25 cellular contexts compared by ENCODE assay signal in genomic region chr3:184001761-184002160, GRCh38. TPM values are rescaled to one million over a fixed set of nuclear protein-coding genes. Genes with fewer than 3 reads are reported as not detected.
DNase-seq lines count a peak whose midpoint lies in the region; ATAC-seq and TF ChIP-seq lines count a peak whose summit lies in the region.
"Had no signal": no experiment of that assay in that cellular context is flagged by ENCODE, and none has a peak within 500 bp of the region (broad histone marks: within the 10 kb centered on the region; RNA-seq: fewer than 3 reads in every experiment).

No MANE protein-coding gene starts in this region.

- intact Hi-C loops in left ventricle myocardium inferior (cut with micrococcal nuclease), result no loop called here
- intact Hi-C loops in heart left ventricle (cut with DNase I), result no loop called here
- intact Hi-C loops in esophagus squamous epithelium (cut with DNase I), result no loop called here

- no peaks in the 10 kb centered on the region for H3K27me3 Mint-ChIP-seq in H9 (ENCODE audit: low read depth)
- H3K27me3 Mint-ChIP-seq: CD4-positive, CD25-positive, alpha-beta regulatory T cell; IgD-negative memory B cell had no signal

- in situ Hi-C loops in G401 (cut with HindIII; ENCODE audit: low sequenced_read_pairs), result no loop called here

- H3K9me3 ChIP-seq in left ventricle myocardium inferior (replicated peaks) (no peaks in the 10 kb centered on the region), heart left ventricle (no peaks in the 10 kb centered on the region), esophagus squamous epithelium (no peaks in the 10 kb centered on the region), trophoblast cell (ENCODE audit: insufficient read depth, low read depth, low read length) (no peaks in the 10 kb centered on the region), H9 (ENCODE audit: control insufficient read depth, low read depth, low read length) (no peaks in the 10 kb centered on the region)
- H3K9me3 ChIP-seq: BLaER1, SJSA1 had no signal

- no peak overlapping the region for H2BK12ac ChIP-seq in trophoblast cell (ENCODE audit: low read length)
- no peak overlapping the region for H2BK12ac ChIP-seq in H9 (ENCODE audit: insufficient read length, low read depth, low read length)

- peaks cover 4% of the 10 kb centered on the region for H3K36me3 ChIP-seq in left ventricle myocardium inferior
- H3K36me3 ChIP-seq in heart left ventricle, result peaks cover 0 to 20% (median 8%) of the 10 kb centered on the region in 9 donors
- H3K36me3 ChIP-seq in esophagus squamous epithelium, result peaks cover 0 to 11% (median 0%) of the 10 kb centered on the region in 3 donors
- H3K36me3 ChIP-seq in trophoblast cell (ENCODE audit: control insufficient read depth in 1 of 2, insufficient read depth in 2 of 2, low read length in 2 of 2), result peaks cover 2 to 5% of the 10 kb centered on the region in 2 experiments
- H3K36me3 ChIP-seq: SJSA1 had no signal

- no peak overlapping the region for H3K4me3 Mint-ChIP-seq in H9
- H3K4me3 Mint-ChIP-seq: CD4-positive, CD25-positive, alpha-beta regulatory T cell; IgD-negative memory B cell had no signal

- H3K9me3 Mint-ChIP-seq in H9, result no peaks in the 10 kb centered on the region
- H3K9me3 Mint-ChIP-seq: CD4-positive, CD25-positive, alpha-beta regulatory T cell; IgD-negative memory B cell had no signal

- no peak overlapping the region for H4K91ac ChIP-seq in trophoblast cell (ENCODE audit: low read depth, low read length)
- H4K91ac ChIP-seq in H9 (ENCODE audit: insufficient read length, low read depth, low read length), result no peak overlapping the region

- H3K4me2 ChIP-seq in trophoblast cell (ENCODE audit: low read length) (no peak overlapping the region), H9 (ENCODE audit: insufficient read depth, insufficient read length, low read length) (no peak overlapping the region)
- H3K4me2 ChIP-seq: BLaER1 had no signal

- H2AFZ ChIP-seq in trophoblast cell (ENCODE audit: insufficient read depth, low read length, poor library complexity) (no peak overlapping the region), H9 (ENCODE audit: low read length) (no peak overlapping the region)
- H2AFZ ChIP-seq: GM23248 had no signal

- H3K9ac ChIP-seq in trophoblast cell (ENCODE audit: low read length), result no peak overlapping the region
- no peak overlapping the region for H3K9ac ChIP-seq in H9 (ENCODE audit: extremely low read depth, insufficient read length, low read length)
- H3K9ac ChIP-seq: BLaER1, GM23248 had no signal

- H3K27ac ChIP-seq in left ventricle myocardium inferior (replicated peaks) (peak overlapping the region; percentile 69), heart left ventricle (peak overlapping the region in 6 of 12 donors; percentile 27 to 63 (median 50)), esophagus squamous epithelium (peak overlapping the region in 3 of 4 donors; percentile 73 to 83 (median 74)), trophoblast cell (ENCODE audit: low read depth, low read length) (no peak overlapping the region), H9 (ENCODE audit: insufficient read length, low read depth, low read length) (no peak overlapping the region)
- H3K27ac ChIP-seq: BLaER1, GM23248, SJSA1 had no signal

- H3K79me2 ChIP-seq in trophoblast cell (ENCODE audit: control insufficient read depth, insufficient read depth, low read length, poor library complexity), result no peaks in the 10 kb centered on the region
- H3K79me2 ChIP-seq in H9 (ENCODE audit: insufficient read depth, low read length), result no peaks in the 10 kb centered on the region

- no peak for ATAC-seq in heart left ventricle
- ATAC-seq in GM21825 (IDR thresholded peaks at IDR 0.05; ENCODE audit: unreplicated experiment), result no peak
- ATAC-seq: PC-3 had no signal

- H3K36me3 Mint-ChIP-seq in H9 (ENCODE audit: insufficient read depth in 1 of 3, low read depth in 3 of 3), result peaks cover 0 to 11% (median 0%) of the 10 kb centered on the region in 3 experiments; a peak in 4 of 7 replicates
- H3K36me3 Mint-ChIP-seq: IgD-negative memory B cell had no signal

- H3K4ac ChIP-seq in trophoblast cell (ENCODE audit: low read depth, low read length) (peak overlapping the region; percentile 67), H9 (ENCODE audit: low read depth, low read length) (no peak overlapping the region)

- no peak overlapping the region for H2BK15ac ChIP-seq in H9 (ENCODE audit: low read depth, low read length)

- H3K4me1 ChIP-seq in left ventricle myocardium inferior, result peaks cover 71% of the 10 kb centered on the region
- peaks cover 0 to 74% (median 42%) of the 10 kb centered on the region in 12 donors for H3K4me1 ChIP-seq in heart left ventricle
- peaks cover 31 to 82% (median 39%) of the 10 kb centered on the region in 3 donors for H3K4me1 ChIP-seq in esophagus squamous epithelium
- H3K4me1 ChIP-seq in trophoblast cell (ENCODE audit: control insufficient read depth in 1 of 2, insufficient read depth in 2 of 2, low read length in 2 of 2), result peaks cover 6 to 10% of the 10 kb centered on the region in 2 experiments
- H3K4me1 ChIP-seq in H9 (ENCODE audit: insufficient read depth, low read length), result no peaks in the 10 kb centered on the region
- H3K4me1 ChIP-seq: BLaER1 had no signal

- H3K4me3 ChIP-seq in left ventricle myocardium inferior (no peak overlapping the region), heart left ventricle (no peak overlapping the region), esophagus squamous epithelium (no peak overlapping the region), trophoblast cell (ENCODE audit: low read depth, low read length) (no peak overlapping the region)
- H3K4me3 ChIP-seq: BLaER1, GM23248, SJSA1 had no signal

- no peak overlapping the region for H3K56ac ChIP-seq in H9 (ENCODE audit: insufficient read length, low read depth, low read length)

- H2AK5ac ChIP-seq in trophoblast cell (ENCODE audit: low read length) (no peak overlapping the region), H9 (ENCODE audit: insufficient read length, low read length) (no peak overlapping the region)

- no peak overlapping the region for H4K12ac ChIP-seq in trophoblast cell (ENCODE audit: low read depth, low read length)

- H3K79me1 ChIP-seq in trophoblast cell (ENCODE audit: low read length) (peaks cover 2% of the 10 kb centered on the region), H9 (ENCODE audit: insufficient read depth, low read depth, low read length, poor library complexity, severe bottlenecking) (no peaks in the 10 kb centered on the region)

- no peak overlapping the region for H2BK20ac ChIP-seq in H9 (ENCODE audit: low read depth, low read length, poor library complexity, severe bottlenecking)

- H3K18ac ChIP-seq in trophoblast cell (ENCODE audit: low read length), result no peak overlapping the region
- no peak overlapping the region for H3K18ac ChIP-seq in H9 (ENCODE audit: insufficient read length, low read depth, low read length)

- DNase-seq in left ventricle myocardium inferior (no peak), heart left ventricle (no peak), esophagus squamous epithelium (lab: John Stamatoyannopoulos, UW) (no peak), trophoblast cell (peak in 1 of 2 donors; percentile 54), H9 (no peak), G401 (ENCODE audit: low spot score) (no peak)
- DNase-seq: CD4-positive, CD25-positive, alpha-beta regulatory T cell; GM23248; H7; NCI-H1048; NCI-H1417; NCI-H1694; NCI-H2029 treated with DMSO at 0.1 percent for 48 hours; NCI-H446 treated with DMSO at 0.1 percent for 48 hours; NCI-H526; NCI-H82; NK-92 treated with Interleukin-12 subunit alpha and Interleukin-12 subunit beta, amount 100 ng/mL, for 24 hours; PC-3 had no signal

- H2BK5ac ChIP-seq in trophoblast cell (ENCODE audit: low read depth, low read length, poor library complexity) (no peak overlapping the region), H9 (ENCODE audit: insufficient read length, low read length) (no peak overlapping the region)

- H3T11ph ChIP-seq in H9 (ENCODE audit: low read length), result no peak overlapping the region

- H4K8ac ChIP-seq in trophoblast cell (ENCODE audit: low read depth, low read length) (no peak overlapping the region), H9 (replicated peaks; ENCODE audit: insufficient read length, low read depth, low read length) (no peak overlapping the region)

- H3K27ac Mint-ChIP-seq in H9, result peak overlapping the region in 1 of 3 experiments; percentile 81; a peak in 3 of 7 replicates
- H3K27ac Mint-ChIP-seq: CD4-positive, CD25-positive, alpha-beta regulatory T cell; IgD-negative memory B cell had no signal

- TF ChIP-seq CTCF in left ventricle myocardium inferior (IDR thresholded peaks at IDR 0.05; ENCODE audit: borderline replicate concordance), result no peak
- TF ChIP-seq CTCF in heart left ventricle (IDR thresholded peaks at IDR 0.05), result no peak
- no peak for TF ChIP-seq CTCF in esophagus squamous epithelium (IDR thresholded peaks at IDR 0.05)
- TF ChIP-seq CTCF in H9 (conservative IDR thresholded peaks at IDR 0.05), result no peak

- no peaks in the 10 kb centered on the region for H3K23me2 ChIP-seq in H9 (ENCODE audit: insufficient read length, low read depth, low read length, poor library complexity, severe bottlenecking)

- H3K27me3 ChIP-seq in left ventricle myocardium inferior (ENCODE audit: low read depth) (no peaks in the 10 kb centered on the region), heart left ventricle (no peaks in the 10 kb centered on the region), esophagus squamous epithelium (no peaks in the 10 kb centered on the region), trophoblast cell (ENCODE audit: insufficient read depth, low read length) (no peaks in the 10 kb centered on the region), H9 (ENCODE audit: insufficient read depth, low read length) (no peaks in the 10 kb centered on the region)
- H3K27me3 ChIP-seq: BLaER1, SJSA1 had no signal

- H3K23ac ChIP-seq in trophoblast cell (ENCODE audit: low read length) (no peak overlapping the region), H9 (ENCODE audit: insufficient read length, low read depth, low read length) (no peak overlapping the region)

- no peak overlapping the region for H2BK120ac ChIP-seq in trophoblast cell (ENCODE audit: insufficient read depth, low read length, poor library complexity)
- H2BK120ac ChIP-seq in H9 (ENCODE audit: low read depth, low read length, poor library complexity, severe bottlenecking), result no peak overlapping the region

- no peaks in the 10 kb centered on the region for H4K20me1 ChIP-seq in H9 (ENCODE audit: control insufficient read depth, insufficient read depth, insufficient read length)

- TF ChIP-seq POLR2A in heart left ventricle (IDR thresholded peaks at IDR 0.05) (no peak), esophagus squamous epithelium (IDR thresholded peaks at IDR 0.05) (no peak)

- 56 to 68% (median 62%) methylated on average over 3 of the region's 3 CpGs for WGBS in heart left ventricle, 4 donors
- WGBS in esophagus squamous epithelium, 2 donors, result 59 to 77% methylated on average over 3 of the region's 3 CpGs
- no CpG with 5 or more reads among the region's 3 CpGs for WGBS in trophoblast cell (ENCODE audit: extremely low coverage, insufficient coverage, insufficient read length)
- WGBS in H9 (ENCODE audit: extremely low coverage, insufficient read length, low lambda C conversion rate), result no CpG with 5 or more reads among the region's 3 CpGs

- peaks cover 10% of the 10 kb centered on the region in 2 experiments for H3K4me1 Mint-ChIP-seq in H9

- H4K5ac ChIP-seq in H9 (ENCODE audit: insufficient read length, low read depth, low read length), result no peak overlapping the region

- H3K14ac ChIP-seq in trophoblast cell (ENCODE audit: low read length), result no peak overlapping the region
- no peak overlapping the region for H3K14ac ChIP-seq in H9 (ENCODE audit: insufficient read depth, low read length)

RNA-seq across cellular contexts. Expression of gene ABCC5, which starts 15.9 kb away (rescaled TPM):
- 49.4 TPM for total RNA-seq in left ventricle myocardium inferior
- total RNA-seq in heart left ventricle, result 10 to 100 TPM; 20.8 to 61.7 (median 34.3) TPM
- polyA plus RNA-seq in heart left ventricle, result 10 to 100 TPM; 16.4 to 30.9 TPM
- 10 to 100 TPM; 34.3 to 50.2 (median 40.4) TPM for total RNA-seq in esophagus squamous epithelium
- polyA plus RNA-seq in trophoblast cell (2013), result 24.7 and 25.4 TPM in 2 replicates
- total RNA-seq in H9 (2021), result 32.5 and 37.6 TPM in 2 replicates
- total RNA-seq in G401 (2014; rRNA removed; shearing (Covaris generic)), result 7.4 and 8.6 TPM in 2 replicates

RNA-seq across cellular contexts. Expression of gene HTR3D, which starts 29.8 kb away (rescaled TPM):
- not detected for total RNA-seq in left ventricle myocardium inferior
- total RNA-seq in heart left ventricle, result not detected
- polyA plus RNA-seq in heart left ventricle, result not detected
- total RNA-seq in esophagus squamous epithelium, result not detected
- not detected in 2 replicates for polyA plus RNA-seq in trophoblast cell (2013)
- total RNA-seq in H9 (2021), result not detected in 2 replicates
- not detected in 2 replicates for total RNA-seq in G401 (2014; rRNA removed; shearing (Covaris generic))
- total RNA-seq: A172; CD4-positive, CD25-positive, alpha-beta regulatory T cell; GM23248; H7; PC-3; Right ventricle myocardium inferior; RPMI7951; SJSA1 had no signal
- polyA plus RNA-seq: CD4-positive, CD25-positive, alpha-beta regulatory T cell; GM23248; IgD-negative memory B cell had no signal

RNA-seq across cellular contexts. Expression of gene HTR3C, which starts 51.1 kb away (rescaled TPM):
- total RNA-seq in left ventricle myocardium inferior, result not detected
- total RNA-seq in heart left ventricle, result not detected
- polyA plus RNA-seq in heart left ventricle, result not detected
- not detected for total RNA-seq in esophagus squamous epithelium
- not detected in 2 replicates for polyA plus RNA-seq in trophoblast cell (2013)
- not detected in 2 replicates for total RNA-seq in H9 (2021)
- total RNA-seq in G401 (2014; rRNA removed; shearing (Covaris generic)), result not detected in 2 replicates
- total RNA-seq: A172; CD4-positive, CD25-positive, alpha-beta regulatory T cell; GM23248; H7; PC-3; Right ventricle myocardium inferior; RPMI7951; SJSA1 had no signal
- polyA plus RNA-seq: CD4-positive, CD25-positive, alpha-beta regulatory T cell; GM23248; IgD-negative memory B cell had no signal

Comparison
In these comparisons a context has a peak if more than half of its experiments do, and no peak if none do; other contexts are left out.
1. H3K27ac ChIP-seq: peak in left ventricle myocardium inferior (single experiment) and esophagus squamous epithelium (3 of 4); none in trophoblast cell (single experiment) and H9 (single experiment).